In the genomic region with DNA sequence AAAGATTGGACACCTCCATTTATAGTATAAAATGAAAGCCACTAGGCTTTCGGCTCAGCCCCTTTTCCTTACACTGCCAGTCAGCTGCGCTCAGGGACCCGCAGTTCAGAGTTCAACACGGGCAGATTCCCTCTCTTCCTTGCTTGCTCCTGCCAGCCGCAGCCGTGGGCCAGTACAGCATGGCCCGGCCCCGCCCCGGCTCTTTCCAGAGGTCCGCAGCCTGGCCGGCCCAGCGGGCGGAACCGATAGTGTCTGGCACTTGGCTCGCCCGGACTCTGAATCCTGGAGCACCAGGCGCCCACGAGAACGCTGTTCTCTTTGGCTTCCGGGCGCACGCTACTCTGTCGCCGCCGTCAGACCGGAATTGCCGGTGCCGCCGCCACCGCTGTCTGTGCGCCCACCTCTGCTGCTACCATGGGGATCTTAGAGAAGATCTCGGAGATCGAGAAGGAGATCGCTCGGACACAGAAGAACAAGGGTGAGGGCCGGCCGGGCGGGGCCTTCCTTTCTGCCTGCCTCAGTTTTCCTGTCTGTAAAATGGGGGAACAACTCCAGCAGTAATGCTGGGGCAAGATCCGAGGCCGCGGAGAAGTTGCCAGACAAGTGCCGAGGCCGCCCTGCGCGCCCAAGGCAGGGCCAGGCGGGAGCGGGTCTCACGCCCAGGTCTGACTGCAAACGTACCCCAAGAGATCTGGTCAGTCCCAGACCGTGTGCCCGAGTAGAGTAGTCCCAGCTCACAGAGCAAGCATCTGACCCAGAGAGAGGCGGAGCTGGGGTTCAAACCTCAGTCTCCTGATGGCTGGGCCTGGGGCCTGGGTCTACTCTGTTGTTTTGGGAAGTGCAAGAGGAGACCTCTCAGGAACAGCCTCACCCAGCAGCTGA, we compare ENCODE assay signal across 1 cellular context.
TF ChIP-seq lines count a peak whose summit lies in the region.

DRG2 (plus strand) TSS at position 339 of the 882 bp plus-strand sequence; CDS start at position 415, 76 bp downstream.

TF ChIP-seq in SK-N-SH treated with all-trans-retinoic acid at 6 μM for 48 hours, 23 proteins besides CTCF, POLR2A, EP300 and RAD21 (continued from another document):
- TF ChIP-seq TCF4 (CRISPR knock-in tag; IDR thresholded peaks at IDR 0.05; ENCODE audit: borderline replicate concordance) (no peak; the same call in 1 of the 2 replicates), CSDC2 (CRISPR knock-in tag; IDR thresholded peaks at IDR 0.05) (no peak)
